In the genomic region with DNA sequence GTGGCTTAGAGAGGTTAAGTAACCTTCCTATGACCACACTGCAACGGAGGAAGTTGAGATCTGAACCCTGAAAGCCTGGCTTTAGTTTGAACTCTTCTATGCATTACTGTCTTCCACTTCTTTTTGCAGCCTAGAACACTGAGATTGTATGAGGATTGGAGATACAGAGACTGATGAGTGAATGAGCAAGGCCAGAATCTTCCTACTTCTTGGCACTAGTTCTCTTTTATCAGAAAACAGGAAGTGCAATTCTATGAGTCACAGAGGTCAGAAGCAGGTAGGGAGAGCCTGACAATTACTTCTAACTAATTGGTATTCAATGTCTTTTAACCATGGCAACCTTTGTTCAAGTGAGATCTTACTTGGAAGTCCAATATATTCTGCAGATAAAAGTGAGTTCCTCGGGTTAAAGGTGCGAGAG, we compare ENCODE assay signal across 9 cellular contexts.
A peak's percentile ranks its signal among the peaks of the same experiment; 100 is the strongest.
DNase-seq lines count a peak whose midpoint lies in the region; ATAC-seq and TF ChIP-seq lines count a peak whose summit lies in the region.
"Had no signal": no experiment of that assay in that cellular context is flagged by ENCODE, and none has a peak within 500 bp of the region (broad histone marks: within the 10 kb centered on the region; RNA-seq: fewer than 3 reads in every experiment).

No MANE protein-coding gene starts in this region.

- H3K36me3 Mint-ChIP-seq in CD4-positive, CD25-positive, alpha-beta regulatory T cell = no peaks in the 10 kb centered on the region

- peak; percentile 67 to 73 for ATAC-seq in CD4-positive, CD25-positive, alpha-beta regulatory T cell (ENCODE audit: low read depth in 2 of 2)
- ATAC-seq in HG02588 (IDR thresholded peaks at IDR 0.05; ENCODE audit: unreplicated experiment) (no peak), HG03280 (IDR thresholded peaks at IDR 0.05; ENCODE audit: unreplicated experiment) (no peak), GM19397 (IDR thresholded peaks at IDR 0.05; ENCODE audit: unreplicated experiment) (no peak), heart right ventricle (no peak)

- peak overlapping the region; percentile 31 for H3K9ac ChIP-seq in Loucy (ENCODE audit: low read depth, low read length, poor library complexity, severe bottlenecking)

- H3K36me3 ChIP-seq in CD4-positive, CD25-positive, alpha-beta regulatory T cell (ENCODE audit: control insufficient read depth, insufficient read depth, low read length) = no peaks in the 10 kb centered on the region
- no peaks in the 10 kb centered on the region for H3K36me3 ChIP-seq in Loucy (ENCODE audit: insufficient read depth, low read length)
- no peaks in the 10 kb centered on the region for H3K36me3 ChIP-seq in heart right ventricle

- no peaks in the 10 kb centered on the region for H3K27me3 Mint-ChIP-seq in CD4-positive, CD25-positive, alpha-beta regulatory T cell

- no peaks in the 10 kb centered on the region for H3K79me2 ChIP-seq in Loucy (ENCODE audit: insufficient read depth, low read length)

- peak overlapping the region; percentile 45 to 88 (median 76) for H3K27ac Mint-ChIP-seq in CD4-positive, CD25-positive, alpha-beta regulatory T cell

- peak overlapping the region in 1 of 4 donors; percentile 35 for H3K4me3 Mint-ChIP-seq in CD4-positive, CD25-positive, alpha-beta regulatory T cell

- 67 to 76% methylated on average over 3 of the region's 3 CpGs for WGBS in heart right ventricle, 2 donors

- peaks cover 0 to 3% (median 0%) of the 10 kb centered on the region in 7 donors for H3K9me3 Mint-ChIP-seq in CD4-positive, CD25-positive, alpha-beta regulatory T cell

- H3K27me3 ChIP-seq in CD4-positive, CD25-positive, alpha-beta regulatory T cell (ENCODE audit: control insufficient read depth, insufficient read depth, low read length) = no peaks in the 10 kb centered on the region
- no peaks in the 10 kb centered on the region for H3K27me3 ChIP-seq in Loucy (ENCODE audit: insufficient read depth, low read length, poor library complexity, severe bottlenecking)
- H3K27me3 ChIP-seq in heart right ventricle = no peaks in the 10 kb centered on the region

- H3K9me3 ChIP-seq in CD4-positive, CD25-positive, alpha-beta regulatory T cell (ENCODE audit: control insufficient read depth in 2 of 2, low read length in 2 of 2) = no peaks in the 10 kb centered on the region
- H3K9me3 ChIP-seq in Loucy (ENCODE audit: insufficient read depth, low read depth, low read length) (no peaks in the 10 kb centered on the region), heart right ventricle (no peaks in the 10 kb centered on the region)

- peak overlapping the region; percentile 51; the same call in 1 of the 2 replicates for H2AFZ ChIP-seq in Loucy (ENCODE audit: low read length)

- H3K4me3 ChIP-seq in CD4-positive, CD25-positive, alpha-beta regulatory T cell (ENCODE audit: low read depth, low read length) = no peak overlapping the region
- H3K4me3 ChIP-seq in Loucy (ENCODE audit: low read length, poor library complexity, severe bottlenecking) (no peak overlapping the region), heart right ventricle (no peak overlapping the region)
- H3K4me3 ChIP-seq: SK-N-MC had no signal

- H3K4me1 Mint-ChIP-seq in CD4-positive, CD25-positive, alpha-beta regulatory T cell = peaks cover 10 to 25% (median 19%) of the 10 kb centered on the region in 4 donors

- peak overlapping the region; percentile 37 for H3K27ac ChIP-seq in CD4-positive, CD25-positive, alpha-beta regulatory T cell (ENCODE audit: insufficient read depth, low read length, poor library complexity, severe bottlenecking)
- peak overlapping the region in 1 of 10 donors; percentile 44 for H3K27ac ChIP-seq in heart right ventricle
- H3K27ac ChIP-seq: SK-N-MC had no signal

- no peak for TF ChIP-seq CTCF in GM20000 (IDR thresholded peaks at IDR 0.05; ENCODE audit: extremely low read depth, missing control alignments)
- TF ChIP-seq CTCF in Loucy (conservative IDR thresholded peaks at IDR 0.05; ENCODE audit: low read length) = no peak
- no peak for TF ChIP-seq CTCF in heart right ventricle (IDR thresholded peaks at IDR 0.05)

- no peaks in the 10 kb centered on the region for H3F3A ChIP-seq in Loucy (ENCODE audit: low read depth)

- peaks cover 11% of the 10 kb centered on the region for H3K4me1 ChIP-seq in CD4-positive, CD25-positive, alpha-beta regulatory T cell (ENCODE audit: control insufficient read depth, insufficient read depth, low read length, poor library complexity, severe bottlenecking)
- peaks cover 38% of the 10 kb centered on the region for H3K4me1 ChIP-seq in Loucy (ENCODE audit: insufficient read depth, low read length, poor library complexity, severe bottlenecking)
- peaks cover 0 to 32% (median 0%) of the 10 kb centered on the region in 9 donors for H3K4me1 ChIP-seq in heart right ventricle

- no peaks in the 10 kb centered on the region for H3K9me2 ChIP-seq in Loucy (replicated peaks; ENCODE audit: low read depth, low read length)

- no peaks in the 10 kb centered on the region for H4K20me1 ChIP-seq in Loucy (ENCODE audit: insufficient read depth, low read length, poor library complexity, severe bottlenecking)

- H3K4me2 ChIP-seq in Loucy (ENCODE audit: low read depth, low read length, poor library complexity, severe bottlenecking) = peak overlapping the region; percentile 60

- intact Hi-C loops in heart right ventricle (cut with DNase I) = no loop called here

- peak in 1 of 3 donors; percentile 72 for DNase-seq in CD4-positive, CD25-positive, alpha-beta regulatory T cell
- DNase-seq in GM20000 (ENCODE audit: low spot score) = peak; percentile 39
- DNase-seq in dermis blood vessel endothelial cell = peak; percentile 6
- DNase-seq in heart right ventricle = no peak

Comparison
In these comparisons a context has a peak if more than half of its experiments do, and no peak if none do; other contexts are left out.
1. ATAC-seq: peak in CD4-positive, CD25-positive, alpha-beta regulatory T cell (2 of 2); none in HG02588 (single experiment), HG03280 (single experiment), GM19397 (single experiment) and heart right ventricle (0 of 8).
2. DNase-seq: peak in GM20000 (single experiment) and dermis blood vessel endothelial cell (single experiment); none in heart right ventricle (0 of 2).